ENCODE assay signal across 21 cellular contexts in the genomic region with DNA sequence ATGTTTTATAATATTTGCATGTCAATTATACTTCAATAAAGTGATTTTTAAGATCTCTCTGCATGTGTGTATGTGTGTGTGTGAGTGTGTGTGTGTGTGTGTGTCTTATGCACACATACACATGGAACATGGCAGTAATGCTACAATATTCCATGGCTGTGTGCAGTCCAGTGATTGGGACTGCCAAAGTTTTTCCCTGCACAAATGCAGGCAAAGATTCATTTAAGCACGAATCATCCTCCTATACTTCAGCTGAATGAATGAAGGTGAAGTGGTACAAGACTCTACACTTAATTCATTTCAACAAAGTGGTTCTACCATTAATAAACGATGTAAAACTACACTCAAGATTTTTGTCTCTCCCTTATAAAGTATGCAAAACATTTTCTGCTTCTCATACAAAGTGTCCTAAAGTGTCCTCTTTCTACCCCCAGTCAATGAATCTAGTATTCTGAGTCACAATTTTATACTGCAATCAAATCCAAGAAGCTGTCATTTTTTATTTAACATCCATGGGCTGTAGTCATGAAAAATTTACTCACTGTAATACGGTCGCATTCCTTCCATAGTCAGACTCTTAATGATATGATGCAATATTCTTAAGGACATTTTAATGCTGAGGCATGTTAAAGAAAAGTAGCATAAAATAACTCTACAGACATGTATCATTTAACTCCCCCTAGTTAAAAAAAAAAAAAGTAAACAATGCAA.
DNase-seq lines count a peak whose midpoint lies in the region; FAIRE-seq and TF ChIP-seq lines count a peak whose summit lies in the region.
"Had no signal": no experiment of that assay in that cellular context is flagged by ENCODE, and none has a peak within 500 bp of the region (broad histone marks: within the 10 kb centered on the region; RNA-seq: fewer than 3 reads in every experiment).

No MANE protein-coding gene starts in this region.

- H3K4me1 ChIP-seq in A673 (ENCODE audit: insufficient read depth, low read length, poor library complexity, severe bottlenecking) (peaks cover 10% of the 10 kb centered on the region), kidney (ENCODE audit: control insufficient read depth in 1 of 2, insufficient read depth in 1 of 2, low read depth in 1 of 2, low read length in 2 of 2) (no peaks in the 10 kb centered on the region), stomach (peaks cover 0 to 11% (median 2%) of the 10 kb centered on the region in 4 donors)
- H3K4me1 ChIP-seq: prostate gland had no signal

- H3K4me3 Mint-ChIP-seq in chondrocyte (ENCODE audit: unreplicated experiment): no peak overlapping the region
- H3K4me3 Mint-ChIP-seq: activated naive CD4-positive, alpha-beta T cell treated with anti-CD3 and anti-CD28 coated beads, Interleukin-2, amount 50 U/mL, for 24 hours; GM23338; IgD-negative memory B cell had no signal

- H3K9me3 Mint-ChIP-seq in chondrocyte (ENCODE audit: low read depth): peaks cover 7% of the 10 kb centered on the region

- CTCF ChIA-PET in A673 (lab: Charles Lee): no interaction called here

- BruUV-seq in A673 (replicated peaks; lab: Mats Ljungman, UMichigan): no TSS peak

- DNase-seq in A673 (ENCODE audit: low spot score): peak; percentile 33
- DNase-seq in HTR-8/SVneo (ENCODE audit: insufficient read length, low spot score): peak; percentile 42
- no peak for DNase-seq in chondrocyte (ENCODE audit: low spot score)
- DNase-seq in kidney: no peak
- DNase-seq in stomach: no peak
- no peak for DNase-seq in NAMALWA (ENCODE audit: low spot score)
- no peak for DNase-seq in NCI-H187 treated with DMSO at 0.1 percent for 48 hours (lab: John Stamatoyannopoulos, UW)
- no peak for DNase-seq in DMS79 treated with DMSO at 0.1 percent for 48 hours (lab: John Stamatoyannopoulos, UW)
- DNase-seq: ACHN; activated CD4-positive, alpha-beta T cell treated with anti-CD3 and anti-CD28 coated beads for 1 hour; central memory CD4-positive, alpha-beta T cell; hippocampal formation; left colon; NCI-H1105; NCI-H2227 treated with DMSO at 0.1 percent for 48 hours; SHP77 had no signal

- H3K27me3 Mint-ChIP-seq in chondrocyte (ENCODE audit: low read depth): no peaks in the 10 kb centered on the region

- TF ChIP-seq EP300 in stomach (IDR thresholded peaks at IDR 0.05): no peak

- H3K27me3 ChIP-seq in A673 (replicated peaks; ENCODE audit: insufficient read depth, low read depth, low read length, poor library complexity) (no peaks in the 10 kb centered on the region), stomach (no peaks in the 10 kb centered on the region)
- H3K27me3 ChIP-seq: suprapubic skin had no signal

- H3K36me3 ChIP-seq in A673 (ENCODE audit: insufficient read depth, low read length, poor library complexity, severe bottlenecking) (no peaks in the 10 kb centered on the region), kidney (ENCODE audit: control insufficient read depth in 1 of 2, insufficient read depth in 2 of 2, low read length in 2 of 2) (no peaks in the 10 kb centered on the region), stomach (no peaks in the 10 kb centered on the region)
- H3K36me3 ChIP-seq: prostate gland, suprapubic skin had no signal

- H3K9ac ChIP-seq in kidney (ENCODE audit: low read length in 2 of 2): no peak overlapping the region

- no peak for TF ChIP-seq POLR2A in stomach (IDR thresholded peaks at IDR 0.05)

- no peak for TF ChIP-seq CTCF in A673 (conservative IDR thresholded peaks at IDR 0.05; ENCODE audit: low read depth, low read length)
- TF ChIP-seq CTCF in chondrocyte (IDR thresholded peaks at IDR 0.05): no peak
- no peak for TF ChIP-seq CTCF in kidney (IDR thresholded peaks at IDR 0.05; ENCODE audit: borderline replicate concordance, extremely low read depth, insufficient read depth)
- no peak for TF ChIP-seq CTCF in stomach (IDR thresholded peaks at IDR 0.05)

- intact Hi-C loops in A673 (cut with micrococcal nuclease; ENCODE audit: unreplicated experiment) (no loop called here), kidney (cut with DNase I) (no loop called here), stomach (cut with DNase I; ENCODE audit: low total_unique reads) (no loop called here)

- H3K27ac Mint-ChIP-seq in chondrocyte (ENCODE audit: unreplicated experiment): peak overlapping the region; percentile 91
- H3K27ac Mint-ChIP-seq: activated naive CD4-positive, alpha-beta T cell treated with anti-CD3 and anti-CD28 coated beads, Interleukin-2, amount 50 U/mL, for 24 hours; GM23338; IgD-negative memory B cell had no signal

- no peak overlapping the region for H3K4me3 ChIP-seq in A673 (ENCODE audit: low read depth, low read length, poor library complexity, severe bottlenecking)
- no peak overlapping the region for H3K4me3 ChIP-seq in kidney (ENCODE audit: low read length in 2 of 2)
- H3K4me3 ChIP-seq in stomach: no peak overlapping the region
- H3K4me3 ChIP-seq: GM23338, prostate gland, suprapubic skin had no signal

- H3K9me3 ChIP-seq in A673 (ENCODE audit: low read depth, low read length, poor library complexity, severe bottlenecking) (peaks cover 9% of the 10 kb centered on the region), kidney (ENCODE audit: control insufficient read depth in 1 of 2, low read length in 2 of 2) (peaks cover 0 to 2% of the 10 kb centered on the region in 2 donors), stomach (no peaks in the 10 kb centered on the region)
- H3K9me3 ChIP-seq: prostate gland, suprapubic skin had no signal

- POLR2A ChIA-PET in A673 (lab: Charles Lee; ENCODE audit: low non-redundant PET): no interaction called here

- peaks cover 25% of the 10 kb centered on the region for H3K4me1 Mint-ChIP-seq in chondrocyte (ENCODE audit: low read depth)
- H3K4me1 Mint-ChIP-seq: activated naive CD4-positive, alpha-beta T cell treated with anti-CD3 and anti-CD28 coated beads, Interleukin-2, amount 50 U/mL, for 24 hours; IgD-negative memory B cell had no signal

- FAIRE-seq in HTR-8/SVneo (lab: Jason Lieb, UNC) (no peak), kidney (lab: Jason Lieb, UNC) (peak; percentile 42)

- H3K36me3 Mint-ChIP-seq in chondrocyte (ENCODE audit: low read depth): peaks cover 2% of the 10 kb centered on the region
- H3K36me3 Mint-ChIP-seq: IgD-negative memory B cell had no signal

- H3K27ac ChIP-seq in A673 (ENCODE audit: low read depth, low read length, poor library complexity, severe bottlenecking) (peak overlapping the region; percentile 43), kidney (ENCODE audit: low read depth in 2 of 2, low read length in 2 of 2) (no peak overlapping the region), stomach (no peak overlapping the region)
- H3K27ac ChIP-seq: prostate gland, suprapubic skin had no signal

- WGBS in stomach, 5 donors: 58 to 89% (median 80%) methylated on average over 4 of the region's 4 CpGs

Comparison
In these comparisons a context has a peak if more than half of its experiments do, and no peak if none do; other contexts are left out.
1. DNase-seq: peak in A673 (single experiment) and HTR-8/SVneo (single experiment); none in chondrocyte (single experiment), kidney (single experiment), stomach (single experiment), NAMALWA (single experiment), NCI-H187 treated with DMSO at 0.1 percent for 48 hours (single experiment) and DMS79 treated with DMSO at 0.1 percent for 48 hours (single experiment).